ENCODE assay signal across 8 cellular contexts in the genomic region with DNA sequence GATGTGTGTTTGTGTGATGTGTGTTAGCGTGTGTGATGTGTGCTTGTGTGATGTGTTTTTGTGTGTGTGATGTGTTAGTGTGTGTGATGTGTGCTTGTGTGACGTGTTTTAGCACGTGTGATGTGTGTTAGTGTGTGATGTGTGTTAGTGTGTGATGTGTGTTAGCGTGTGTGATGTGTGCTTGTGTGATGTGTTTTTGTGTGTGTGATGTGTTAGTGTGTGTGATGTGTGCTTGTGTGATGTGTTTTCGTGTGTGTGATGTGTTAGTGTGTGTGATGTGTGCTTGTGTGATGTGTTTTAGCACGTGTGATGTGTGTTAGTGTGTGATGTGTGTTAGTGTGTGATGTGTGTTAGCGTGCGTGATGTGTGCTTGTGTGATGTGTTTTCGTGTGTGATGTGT.
DNase-seq lines count a peak whose midpoint lies in the region; ATAC-seq, FAIRE-seq and TF ChIP-seq lines count a peak whose summit lies in the region.
"Not testable (repeated sequence)": the region's sequence is repeated elsewhere in the genome, so short reads cannot be mapped to it uniquely, and the experiment has no call there.

No MANE protein-coding gene starts in this region.

- H3K27ac ChIP-seq in A549; HEK293 (ENCODE audit: extremely low read depth, low read depth, low read length); astrocyte (ENCODE audit: low read depth, low read length); keratinocyte (ENCODE audit: control insufficient read depth, insufficient read depth, low read length); neuronal stem cell (replicated peaks; ENCODE audit: low read length): not testable (repeated sequence)

- H3K36me3 ChIP-seq in HEK293 (ENCODE audit: control insufficient read depth in 2 of 2, insufficient read depth in 1 of 2, low read length in 2 of 2); astrocyte (ENCODE audit: insufficient read depth, low read length); keratinocyte (ENCODE audit: control insufficient read depth in 2 of 2, extremely low read depth in 1 of 2, insufficient read depth in 2 of 2, low read length in 2 of 2); neuronal stem cell (replicated peaks in 1 of 2; ENCODE audit: control insufficient read depth in 2 of 2, insufficient read depth in 2 of 2, low read length in 2 of 2): not testable (repeated sequence)

- not testable (repeated sequence) for TF ChIP-seq CTCF in A549 (IDR thresholded peaks at IDR 0.05); HEK293 (tag by site-specific recombination; IDR thresholded peaks at IDR 0.05); astrocyte (IDR thresholded peaks at IDR 0.05; ENCODE audit: insufficient read depth, low read depth, low read length); keratinocyte (optimal IDR thresholded peaks at IDR 0.05 in 1 of 3, IDR thresholded peaks at IDR 0.05 in 1 of 3, conservative IDR thresholded peaks at IDR 0.05 in 1 of 3; ENCODE audit: extremely low read depth in 1 of 3, insufficient read depth in 2 of 3, low read length in 3 of 3)

- WGBS in A549 (ENCODE audit: missing lambda C conversion rate), result 56% methylated on average over 9 of the region's 9 CpGs
- 87 to 99% methylated on average over 4 to 9 of the region's 9 CpGs for WGBS in neuronal stem cell (ENCODE audit: extremely low coverage in 2 of 2, insufficient read length in 2 of 2, insufficient replicate concordance in 1 of 2), 2 donors

- not testable (repeated sequence) for H4K91ac ChIP-seq in neuronal stem cell (ENCODE audit: low read depth, low read length, poor library complexity)

- not testable (repeated sequence) for H3K79me2 ChIP-seq in astrocyte (ENCODE audit: insufficient read depth, low read length); keratinocyte (ENCODE audit: control insufficient read depth, insufficient read depth, low read length)

- H3K4ac ChIP-seq in neuronal stem cell (ENCODE audit: low read length), result not testable (repeated sequence)

- not testable (repeated sequence) for H2BK12ac ChIP-seq in neuronal stem cell (ENCODE audit: low read length)

- H3K36me3 Mint-ChIP-seq in astrocyte (ENCODE audit: low read depth, unreplicated experiment), result not testable (repeated sequence)

- H2BK120ac ChIP-seq in neuronal stem cell (ENCODE audit: low read depth, low read length), result not testable (repeated sequence)

- CTCF ChIA-PET in A549 (lab: Yijun Ruan, JAX); HEK293 (lab: Yijun Ruan, JAX): not testable (repeated sequence)

- H3K4me1 Mint-ChIP-seq in astrocyte (ENCODE audit: low read depth, unreplicated experiment), result not testable (repeated sequence)

- H3K27me3 Mint-ChIP-seq in astrocyte (ENCODE audit: low read depth, unreplicated experiment), result not testable (repeated sequence)

- dilution Hi-C loops in keratinocyte (cut with MboI; ENCODE audit: extremely low pct_ligation_motif_present, low sequenced_read_pairs), result not testable (repeated sequence)

- not testable (repeated sequence) for H4K20me1 ChIP-seq in astrocyte (ENCODE audit: insufficient read depth, low read length); keratinocyte (ENCODE audit: control insufficient read depth, extremely low read depth, insufficient read depth, low read length)

- not testable (repeated sequence) for TF ChIP-seq EP300 in A549 (IDR thresholded peaks at IDR 0.05)

- not testable (repeated sequence) for TF ChIP-seq POLR2A in A549 (IDR thresholded peaks at IDR 0.05; ENCODE audit: low read length); GM12891 (IDR thresholded peaks at IDR 0.05; ENCODE audit: low read depth, low read length)

- H2BK5ac ChIP-seq in neuronal stem cell (ENCODE audit: low read length), result not testable (repeated sequence)

- H3K18ac ChIP-seq in neuronal stem cell (ENCODE audit: low read length), result peak overlapping the region; percentile 80

- not testable (repeated sequence) for H3K9me3 ChIP-seq in A549; HEK293 (ENCODE audit: control insufficient read depth, insufficient read depth, low read depth, low read length); astrocyte (ENCODE audit: insufficient read depth, low read depth, low read length); keratinocyte (ENCODE audit: control insufficient read depth, low read depth, low read length); neuronal stem cell (replicated peaks in 1 of 2; ENCODE audit: control insufficient read depth in 2 of 2, insufficient read depth in 1 of 2, low read depth in 1 of 2, low read length in 2 of 2)

- not testable (repeated sequence) for H3K4me3 ChIP-seq in A549; HEK293 (ENCODE audit: low read depth, low read length); astrocyte (ENCODE audit: insufficient read depth, low read depth, low read length); keratinocyte (ENCODE audit: control insufficient read depth in 2 of 3, extremely low read depth in 1 of 3, insufficient read depth in 2 of 3, low read depth in 1 of 3, low read length in 3 of 3); neuronal stem cell (ENCODE audit: low read length in 2 of 2)

- H3K14ac ChIP-seq in neuronal stem cell (ENCODE audit: low read length), result peak overlapping the region; percentile 64

- not testable (repeated sequence) for H3K9me3 Mint-ChIP-seq in astrocyte (ENCODE audit: unreplicated experiment)

- H3K4me3 Mint-ChIP-seq in astrocyte (ENCODE audit: unreplicated experiment), result not testable (repeated sequence)

- H2BK15ac ChIP-seq in neuronal stem cell (ENCODE audit: low read length), result not testable (repeated sequence)

- H3K23ac ChIP-seq in neuronal stem cell (ENCODE audit: low read depth, low read length, poor library complexity), result peak overlapping the region; percentile 35

- peak; percentile 99 for FAIRE-seq in A549 (lab: Jason Lieb, UNC)
- FAIRE-seq in GM12891 (lab: Jason Lieb, UNC), result peak; percentile 100
- FAIRE-seq in astrocyte (lab: Jason Lieb, UNC), result peak; percentile 26
- peak; percentile 99 for FAIRE-seq in endometrium (lab: Jason Lieb, UNC)
- peak; percentile 67 for FAIRE-seq in keratinocyte (lab: Jason Lieb, UNC)
- peak; percentile 100 for FAIRE-seq in urothelium cell line (lab: Jason Lieb, UNC)

- H3K9ac ChIP-seq in astrocyte (ENCODE audit: low read length); keratinocyte (ENCODE audit: control insufficient read depth, extremely low read depth, insufficient read depth, low read length): not testable (repeated sequence)
- peak overlapping the region; percentile 79 for H3K9ac ChIP-seq in neuronal stem cell (ENCODE audit: low read depth, low read length, poor library complexity)

- POLR2A ChIA-PET in A549 (lab: Yijun Ruan, JAX); HEK293 (lab: Yijun Ruan, JAX): not testable (repeated sequence)

- H3K27me3 ChIP-seq in astrocyte (ENCODE audit: insufficient read depth, low read length); keratinocyte (ENCODE audit: control insufficient read depth, extremely low read depth, insufficient read depth, low read length): not testable (repeated sequence)
- peaks cover 0 to 12% (median 0%) of the 10 kb centered on the region in 3 experiments for H3K27me3 ChIP-seq in neuronal stem cell (ENCODE audit: control insufficient read depth in 3 of 3, insufficient read depth in 3 of 3, low read depth in 1 of 3, low read length in 3 of 3)

- DNase-seq in A549 (ENCODE audit: low read depth in 1 of 2, low spot score in 1 of 2); GM12891 (ENCODE audit: insufficient read length, low spot score); astrocyte (ENCODE audit: low read depth); keratinocyte (ENCODE audit: low read depth, low spot score); neuronal stem cell (ENCODE audit: low spot score); urothelium cell line (ENCODE audit: low spot score): not testable (repeated sequence)

- H3K4me2 ChIP-seq in A549; astrocyte (ENCODE audit: low read length); keratinocyte (ENCODE audit: control insufficient read depth, extremely low read depth, insufficient read depth, low read depth, low read length); neuronal stem cell (ENCODE audit: insufficient read depth, low read length, poor library complexity, severe bottlenecking): not testable (repeated sequence)

- H3K79me1 ChIP-seq in neuronal stem cell (ENCODE audit: low read depth, low read length), result not testable (repeated sequence)

- H3K9me1 ChIP-seq in keratinocyte (ENCODE audit: control insufficient read depth, extremely low read depth, insufficient read depth, low read length), result not testable (repeated sequence)

- not testable (repeated sequence) for H3K27ac Mint-ChIP-seq in astrocyte (ENCODE audit: unreplicated experiment)

- not testable (repeated sequence) for H2AFZ ChIP-seq in astrocyte (ENCODE audit: low read depth, low read length); keratinocyte (ENCODE audit: control insufficient read depth, low read length); neuronal stem cell (ENCODE audit: low read length)

- ATAC-seq in A549, result not testable (repeated sequence)

- H3K4me1 ChIP-seq in A549, result peaks cover 14% of the 10 kb centered on the region
- not testable (repeated sequence) for H3K4me1 ChIP-seq in HEK293 (ENCODE audit: control insufficient read depth, insufficient read depth, low read length); astrocyte (ENCODE audit: insufficient read depth, low read length); keratinocyte (ENCODE audit: control insufficient read depth, extremely low read depth, insufficient read depth, low read length); neuronal stem cell (ENCODE audit: control insufficient read depth in 2 of 2, insufficient read depth in 1 of 2, low read depth in 1 of 2, low read length in 2 of 2)

- TF ChIP-seq RAD21 in A549 (conservative IDR thresholded peaks at IDR 0.05 in 1 of 2, IDR thresholded peaks at IDR 0.05 in 1 of 2), result not testable (repeated sequence)

- H2AK5ac ChIP-seq in neuronal stem cell (ENCODE audit: low read depth, low read length), result not testable (repeated sequence)

- H4K8ac ChIP-seq in neuronal stem cell (ENCODE audit: low read depth, low read length), result not testable (repeated sequence)
